ENCODE assay signal across 21 cellular contexts in genomic region chr20:50263831-50264230, GRCh38.
"Had no signal": no experiment of that assay in that cellular context is flagged by ENCODE, and none has a peak within 500 bp of the region (broad histone marks: within the 10 kb centered on the region; RNA-seq: fewer than 3 reads in every experiment).

No MANE protein-coding gene starts in this region.

- ATAC-seq: Panc1, SK-N-SH treated with all-trans-retinoic acid at 6 μM for 48 hours had no signal

- H3K4me3 ChIP-seq: MG63, SJCRH30 had no signal

- H3K36me3 ChIP-seq: MG63, SJCRH30 had no signal

- DNase-seq: IMR-90, Karpas-422, KG1, MG63, NCI-H1092, NCI-H1105 treated with DMSO at 0.1 percent for 48 hours, NCI-H1417 treated with DMSO at 0.1 percent for 48 hours, NCI-H146, NCI-H1694 treated with DMSO at 0.1 percent for 48 hours, NCI-H1930, NCI-H2081, NCI-H2107, NCI-H2227 treated with DMSO at 0.1 percent for 48 hours, NCI-H524, NCI-H526 treated with DMSO at 0.1 percent for 48 hours, NCI-H748 treated with DMSO at 0.1 percent for 48 hours, SHP77 treated with DMSO at 0.1 percent for 48 hours, SJCRH30 had no signal

- H3K9me3 ChIP-seq: MG63, SJCRH30 had no signal

- H3K27ac ChIP-seq: HL-60, SJCRH30 had no signal

- H3K27me3 ChIP-seq: MG63, SJCRH30 had no signal
